In genomic region chr15:31024330-31024729, GRCh38 we compare ENCODE assay signal across 10 cellular contexts. TPM values are rescaled to one million over a fixed set of nuclear protein-coding genes. Genes with fewer than 3 reads are reported as not detected.
DNase-seq lines count a peak whose midpoint lies in the region; ATAC-seq and TF ChIP-seq lines count a peak whose summit lies in the region.
"Had no signal": no experiment of that assay in that cellular context is flagged by ENCODE, and none has a peak within 500 bp of the region (broad histone marks: within the 10 kb centered on the region; RNA-seq: fewer than 3 reads in every experiment).

No MANE protein-coding gene starts in this region.

- no peak for ATAC-seq in HG02884 (IDR thresholded peaks at IDR 0.05; ENCODE audit: unreplicated experiment)
- ATAC-seq in GM18868 (IDR thresholded peaks at IDR 0.05; ENCODE audit: unreplicated experiment): no peak

- DNase-seq in ACHN (peak; percentile 96), choroid plexus epithelial cell (ENCODE audit: low read depth) (peak; percentile 94), left kidney (ENCODE audit: low read depth, low spot score) (peak; percentile 89), NCI-H2081 treated with DMSO at 0.1 percent for 48 hours (lab: John Stamatoyannopoulos, UW) (no peak)
- no peak for DNase-seq in activated CD4-positive, alpha-beta memory T cell treated with anti-CD3 and anti-CD28 coated beads for 36 hours
- DNase-seq: NCI-H510A treated with DMSO at 0.1 percent for 48 hours had no signal

- no peaks in the 10 kb centered on the region for H3K36me3 Mint-ChIP-seq in activated CD4-positive, alpha-beta memory T cell treated with anti-CD3 and anti-CD28 coated beads for 36 hours

- no peak overlapping the region for H3K9ac ChIP-seq in HUES6 (ENCODE audit: low read length)

- H3K4me1 ChIP-seq in HUES6 (ENCODE audit: control insufficient read depth, insufficient read depth, low read length): peaks cover 23% of the 10 kb centered on the region

- intact Hi-C loops in activated CD4-positive, alpha-beta memory T cell treated with anti-CD3 and anti-CD28 coated beads for 36 hours (cut with micrococcal nuclease): no loop called here

- no peaks in the 10 kb centered on the region for H3K9me3 Mint-ChIP-seq in activated CD4-positive, alpha-beta memory T cell treated with anti-CD3 and anti-CD28 coated beads for 36 hours

- no peaks in the 10 kb centered on the region for H3K27me3 ChIP-seq in HUES6 (ENCODE audit: control insufficient read depth, insufficient read depth, low read length)

- POLR2A ChIA-PET in activated CD4-positive, alpha-beta memory T cell treated with anti-CD3 and anti-CD28 coated beads for 36 hours (lab: Charles Lee): no interaction called here

- no peaks in the 10 kb centered on the region for H3K36me3 ChIP-seq in HUES6 (ENCODE audit: control insufficient read depth, insufficient read depth, low read length)

- no peaks in the 10 kb centered on the region for H3K4me1 Mint-ChIP-seq in activated CD4-positive, alpha-beta memory T cell treated with anti-CD3 and anti-CD28 coated beads for 36 hours (ENCODE audit: low read depth)

- CTCF ChIA-PET in activated CD4-positive, alpha-beta memory T cell treated with anti-CD3 and anti-CD28 coated beads for 36 hours (lab: Charles Lee): no interaction called here

- no peak overlapping the region for H3K4me3 ChIP-seq in HUES6 (ENCODE audit: low read depth, low read length)
- no peak overlapping the region for H3K4me3 ChIP-seq in choroid plexus epithelial cell (ENCODE audit: low read depth, low read length)
- H3K4me3 ChIP-seq: lung had no signal

- in situ Hi-C loops in ACHN (cut with HindIII; ENCODE audit: low pct_ligation_motif_present, low pct_unique_long_range_greater_than_20kb, low sequenced_read_pairs): no loop called here

- no peak for TF ChIP-seq CTCF in choroid plexus epithelial cell (conservative IDR thresholded peaks at IDR 0.05; ENCODE audit: low read depth, low read length)

- peaks cover 23% of the 10 kb centered on the region for H3K27me3 Mint-ChIP-seq in activated CD4-positive, alpha-beta memory T cell treated with anti-CD3 and anti-CD28 coated beads for 36 hours

- no peak overlapping the region for H3K27ac Mint-ChIP-seq in activated CD4-positive, alpha-beta memory T cell treated with anti-CD3 and anti-CD28 coated beads for 36 hours

- H3K27ac ChIP-seq in HUES6 (ENCODE audit: low read depth, low read length): peak overlapping the region; percentile 22; the same call in 1 of the 2 replicates

- H3K9me3 ChIP-seq in HUES6 (ENCODE audit: control insufficient read depth, insufficient read depth, low read depth, low read length): no peaks in the 10 kb centered on the region

- no peak overlapping the region for H3K4me3 Mint-ChIP-seq in activated CD4-positive, alpha-beta memory T cell treated with anti-CD3 and anti-CD28 coated beads for 36 hours

RNA-seq across cellular contexts. Expression of gene MTMR10, which starts 32.9 kb away (rescaled TPM):
- total RNA-seq in activated CD4-positive, alpha-beta memory T cell treated with anti-CD3 and anti-CD28 coated beads for 36 hours: 10 to 100 TPM; 10.8 to 12.5 TPM

Comparison
In these comparisons a context has a peak if more than half of its experiments do, and no peak if none do; other contexts are left out.
1. DNase-seq: peak in ACHN (single experiment), choroid plexus epithelial cell (single experiment) and left kidney (single experiment); none in activated CD4-positive, alpha-beta memory T cell treated with anti-CD3 and anti-CD28 coated beads for 36 hours (single experiment) and NCI-H2081 treated with DMSO at 0.1 percent for 48 hours (single experiment).